Comparison of ENCODE assay signal across 8 cellular contexts in genomic region chr20:32583581-32584045, GRCh38. TPM values are rescaled to one million over a fixed set of nuclear protein-coding genes. Genes with fewer than 3 reads are reported as not detected.
A peak's percentile ranks its signal among the peaks of the same experiment; 100 is the strongest.
DNase-seq lines count a peak whose midpoint lies in the region; ATAC-seq and TF ChIP-seq lines count a peak whose summit lies in the region.

No MANE protein-coding gene starts in this region.

- no peak for TF ChIP-seq POLR2A in sigmoid colon (IDR thresholded peaks at IDR 0.05)

- H3K9me3 ChIP-seq in SJSA1 (replicated peaks) (no peaks in the 10 kb centered on the region), sigmoid colon (no peaks in the 10 kb centered on the region)

- TF ChIP-seq EP300 in sigmoid colon (IDR thresholded peaks at IDR 0.05), result no peak

- 1% methylated on average over 48 to 49 of the region's 49 CpGs for WGBS in sigmoid colon, 2 donors

- ATAC-seq in esophagus mucosa, result peak; percentile 7
- no peak for ATAC-seq in GM21723 (IDR thresholded peaks at IDR 0.05; ENCODE audit: unreplicated experiment)

- DNase-seq in SJSA1 (ENCODE audit: low read depth in 1 of 2, low spot score in 2 of 2) (no peak), sigmoid colon (no peak), NCI-H1092 treated with DMSO at 0.1 percent for 48 hours (lab: John Stamatoyannopoulos, UW) (no peak), NCI-H1436 (lab: John Stamatoyannopoulos, UW) (no peak), NCI-H1105 treated with DMSO at 0.1 percent for 48 hours (lab: John Stamatoyannopoulos, UW) (no peak)

- peak overlapping the region; percentile 31 for H3K4me3 ChIP-seq in GM12875 (ENCODE audit: low read depth, low read length)
- peak overlapping the region; percentile 54 for H3K4me3 ChIP-seq in SJSA1
- H3K4me3 ChIP-seq in sigmoid colon, result peak overlapping the region; percentile 53 to 78 (median 65)

- TF ChIP-seq CTCF in GM12875 (IDR thresholded peaks at IDR 0.05; ENCODE audit: borderline replicate concordance, insufficient read depth, low read depth, low read length) (no peak), sigmoid colon (IDR thresholded peaks at IDR 0.05) (no peak)

- peaks cover 7% of the 10 kb centered on the region for H3K4me1 ChIP-seq in SJSA1 (replicated peaks)
- peaks cover 0 to 27% (median 16%) of the 10 kb centered on the region in 4 donors for H3K4me1 ChIP-seq in sigmoid colon

- no peaks in the 10 kb centered on the region for H3K36me3 ChIP-seq in SJSA1
- no peaks in the 10 kb centered on the region for H3K36me3 ChIP-seq in sigmoid colon

- intact Hi-C loops in sigmoid colon (cut with DNase I), result loop anchor here (2.0 kb wide), 1 partner anchor 59 kb away; no protein-coding TSS in a partner anchor

- H3K27me3 ChIP-seq in SJSA1 (replicated peaks) (peaks cover 11% of the 10 kb centered on the region), sigmoid colon (no peaks in the 10 kb centered on the region)

- no peak overlapping the region for H3K27ac ChIP-seq in SJSA1
- peak overlapping the region; percentile 34 to 78 (median 69) for H3K27ac ChIP-seq in sigmoid colon

RNA-seq across cellular contexts. Expression of gene NOL4L, which starts 1.5 kb away (rescaled TPM):
- 11.4 and 13.4 TPM in 2 replicates for total RNA-seq in SJSA1 (2014; rRNA removed; shearing (Covaris generic))
- 2.0 TPM for total RNA-seq in esophagus mucosa
- total RNA-seq in sigmoid colon, result 10 to 100 TPM in 3 of 4 donors, 1 to 10 TPM in 1; 9.2 to 23.8 (median 14.0) TPM
- polyA plus RNA-seq in sigmoid colon, result 10 to 100 TPM; 16.8 to 34.7 (median 21.9) TPM
